19 cellular contexts compared by ENCODE assay signal in genomic region chr4:26789208-26789607, GRCh38.
"Had no signal": no experiment of that assay in that cellular context is flagged by ENCODE, and none has a peak within 500 bp of the region (broad histone marks: within the 10 kb centered on the region; RNA-seq: fewer than 3 reads in every experiment).

No MANE protein-coding gene starts in this region.

- H3K36me3 ChIP-seq: colonic mucosa, heart left ventricle, left lung, tibial nerve, vagina had no signal

- H3K9me3 Mint-ChIP-seq: central memory CD8-positive, alpha-beta T cell had no signal

- ATAC-seq: activated CD8-positive, alpha-beta memory T cell treated with anti-CD3 and anti-CD28 coated beads, Interleukin-2, amount 10 ng/mL, durations not matched to agents 7 days and 5 days; gastroesophageal sphincter; heart left ventricle; left lung had no signal

- H3K27ac ChIP-seq: tibial nerve, vagina had no signal

- H3K4me3 Mint-ChIP-seq: activated B cell treated with CpG ODN at 0.5 μM for 24 hours; activated CD4-positive, alpha-beta memory T cell treated with anti-CD3 and anti-CD28 coated beads, Interleukin-2, amount 10 ng/mL, durations not matched to agents 7 days and 5 days; activated CD8-positive, alpha-beta memory T cell treated with anti-CD3 and anti-CD28 coated beads, Interleukin-2, amount 10 ng/mL, durations not matched to agents 7 days and 5 days; brain; central memory CD8-positive, alpha-beta T cell; neural crest cell had no signal

- H3K4me1 ChIP-seq: colonic mucosa had no signal

- H3K36me3 Mint-ChIP-seq: activated CD8-positive, alpha-beta memory T cell treated with anti-CD3 and anti-CD28 coated beads, Interleukin-2, amount 10 ng/mL, durations not matched to agents 7 days and 5 days had no signal

- H3K27me3 ChIP-seq: colonic mucosa, gastroesophageal sphincter, heart left ventricle, left lung, tibial nerve, vagina had no signal

- H3K9me3 ChIP-seq: colonic mucosa, gastroesophageal sphincter, heart left ventricle, left lung, tibial nerve, vagina had no signal

- DNase-seq: activated B cell treated with CpG ODN at 0.5 μM for 24 hours; activated CD4-positive, alpha-beta memory T cell treated with anti-CD3 and anti-CD28 coated beads, Interleukin-2, amount 10 ng/mL, durations not matched to agents 7 days and 5 days; activated CD4-positive, alpha-beta T cell treated with anti-CD3 and anti-CD28 coated beads for 48 hours; activated CD8-positive, alpha-beta memory T cell treated with anti-CD3 and anti-CD28 coated beads, Interleukin-2, amount 10 ng/mL, durations not matched to agents 7 days and 5 days; activated naive CD4-positive, alpha-beta T cell; colonic mucosa; heart left ventricle; kidney; left lung; midbrain; stimulated activated CD4-positive, alpha-beta T cell treated with anti-CD3 and anti-CD28 coated beads, Interleukin-2, amount 100 ng/mL, for 24 hours; stimulated activated naive CD4-positive, alpha-beta T cell treated with Interleukin-2 at 50 U/mL for 16 hours had no signal

- H3K27me3 Mint-ChIP-seq: activated CD4-positive, alpha-beta memory T cell treated with anti-CD3 and anti-CD28 coated beads, Interleukin-2, amount 10 ng/mL, durations not matched to agents 7 days and 5 days; central memory CD8-positive, alpha-beta T cell; progenitor cell of endocrine pancreas had no signal

- H3K27ac Mint-ChIP-seq: activated B cell treated with CpG ODN at 0.5 μM for 24 hours; activated CD4-positive, alpha-beta memory T cell treated with anti-CD3 and anti-CD28 coated beads, Interleukin-2, amount 10 ng/mL, durations not matched to agents 7 days and 5 days; activated CD8-positive, alpha-beta memory T cell treated with anti-CD3 and anti-CD28 coated beads, Interleukin-2, amount 10 ng/mL, durations not matched to agents 7 days and 5 days; progenitor cell of endocrine pancreas had no signal

- H3K4me3 ChIP-seq: colonic mucosa, gastroesophageal sphincter, heart left ventricle, left lung, tibial nerve, vagina had no signal
